Comparison of ENCODE assay signal across 11 cellular contexts in genomic region chr6:12481292-12481691, GRCh38.
"Had no signal": no experiment of that assay in that cellular context is flagged by ENCODE, and none has a peak within 500 bp of the region (broad histone marks: within the 10 kb centered on the region; RNA-seq: fewer than 3 reads in every experiment).

No MANE protein-coding gene starts in this region.

- H3K9me3 Mint-ChIP-seq: GM23338, H9, HFFc6 had no signal

- H3K27ac Mint-ChIP-seq: GM23338, H9, HFFc6 had no signal

- H3K27ac ChIP-seq: GM23248 had no signal

- H3K4me3 Mint-ChIP-seq: GM23338, H9, HFFc6 had no signal

- H3K9me3 ChIP-seq: HAP-1 had no signal

- DNase-seq: GM23248, GOT3, H7, H9, HCEC 1CT, HFFc6 had no signal

- H3K4me3 ChIP-seq: GM23248, GM23338, HAP-1 had no signal

- FAIRE-seq: H1, H54 had no signal

- H3K4me1 ChIP-seq: HAP-1 had no signal

- H3K4me2 ChIP-seq: GM23338 had no signal

- ATAC-seq: GM23338, HCT116 had no signal

- H3K36me3 ChIP-seq: HAP-1 had no signal
